Comparison of ENCODE assay signal across 26 cellular contexts in genomic region chr7:158397885-158398284, GRCh38.
"Had no signal": no experiment of that assay in that cellular context is flagged by ENCODE, and none has a peak within 500 bp of the region (broad histone marks: within the 10 kb centered on the region; RNA-seq: fewer than 3 reads in every experiment).

No MANE protein-coding gene starts in this region.

- H3K9me3 ChIP-seq: gastrocnemius medialis, mucosa of descending colon, prostate gland, testis, tibial artery had no signal

- H3K4me1 ChIP-seq: gastrocnemius medialis, neural progenitor cell, prostate gland, right atrium auricular region, testis, tibial artery had no signal

- H3K4me2 ChIP-seq: neural progenitor cell, smooth muscle cell had no signal

- H3K36me3 Mint-ChIP-seq: mesothelial cell of epicardium; natural killer cell treated with Interleukin-12 subunit alpha and Interleukin-12 subunit beta and Interleukin-15 and Interleukin-18, amount 100 ng/mL, for 72 hours; neural progenitor cell; stimulated activated memory B cell treated with anti-CD40 and anti-IgM and Interleukin-4, amounts not matched to agents 10 μg/mL and 1 μg/mL and 100 μg/mL, for 72 hours had no signal

- H3K9ac ChIP-seq: neural progenitor cell had no signal

- H3K27me3 Mint-ChIP-seq: natural killer cell treated with Interleukin-12 subunit alpha and Interleukin-12 subunit beta and Interleukin-15 and Interleukin-18, amount 100 ng/mL, for 72 hours had no signal

- FAIRE-seq: endothelial cell of umbilical vein, keratinocyte, urothelium cell line had no signal

- H3K27ac ChIP-seq: coronary artery, gastrocnemius medialis, neural progenitor cell, prostate gland, right atrium auricular region, testis, tibial artery had no signal

- H3K4me3 ChIP-seq: coronary artery, gastrocnemius medialis, mucosa of descending colon, neural progenitor cell, prostate gland, right atrium auricular region, smooth muscle cell, testis, tibial artery, upper lobe of left lung had no signal

- H3K36me3 ChIP-seq: gastrocnemius medialis, neural progenitor cell, prostate gland, right atrium auricular region, tibial artery, upper lobe of left lung had no signal

- H2AFZ ChIP-seq: neural progenitor cell had no signal

- DNase-seq: dermis blood vessel endothelial cell; effector memory CD4-positive, alpha-beta T cell; foreskin fibroblast; gastrocnemius medialis; mesenchymal stem cell; mucosa of descending colon; naive B cell; stimulated activated CD4-positive, alpha-beta T cell treated with anti-CD3 and anti-CD28 coated beads, Interleukin-4, amount 100 ng/mL, for 4 hours; stimulated activated naive CD8-positive, alpha-beta T cell treated with anti-CD3 and anti-CD28 coated beads, Interleukin-15, Interleukin-2, amounts not matched to agents 100 U/mL and 50 U/mL, for 24 hours; substantia nigra; testis; tibial artery; upper lobe of left lung had no signal

- H3K4me1 Mint-ChIP-seq: mesothelial cell of epicardium; naive B cell; stimulated activated memory B cell treated with anti-CD40 and anti-IgM and Interleukin-4, amounts not matched to agents 10 μg/mL and 1 μg/mL and 100 μg/mL, for 72 hours had no signal

- H3K27ac Mint-ChIP-seq: mesothelial cell of epicardium; natural killer cell treated with Interleukin-12 subunit alpha and Interleukin-12 subunit beta and Interleukin-15 and Interleukin-18, amount 100 ng/mL, for 72 hours; stimulated activated memory B cell treated with anti-CD40 and anti-IgM and Interleukin-4, amounts not matched to agents 10 μg/mL and 1 μg/mL and 100 μg/mL, for 72 hours had no signal

- H3K4me3 Mint-ChIP-seq: mesothelial cell of epicardium; naive B cell; natural killer cell treated with Interleukin-12 subunit alpha and Interleukin-12 subunit beta and Interleukin-15 and Interleukin-18, amount 100 ng/mL, for 72 hours; neural progenitor cell; stimulated activated memory B cell treated with anti-CD40 and anti-IgM and Interleukin-4, amounts not matched to agents 10 μg/mL and 1 μg/mL and 100 μg/mL, for 72 hours had no signal

- ATAC-seq: gastrocnemius medialis; left lobe of liver; mucosa of descending colon; natural killer cell treated with Interleukin-12 subunit alpha and Interleukin-12 subunit beta and Interleukin-15 and Interleukin-18, amount 100 ng/mL, for 72 hours; sciatic nerve; stimulated activated memory B cell treated with anti-CD40 and anti-IgM and Interleukin-4, amounts not matched to agents 10 μg/mL and 1 μg/mL and 100 μg/mL, for 72 hours; stimulated activated naive CD8-positive, alpha-beta T cell treated with anti-CD3 and anti-CD28 coated beads, Interleukin-15, Interleukin-2, amounts not matched to agents 100 U/mL and 50 U/mL, for 24 hours had no signal

- H3K27me3 ChIP-seq: gastrocnemius medialis, neural progenitor cell, right atrium auricular region, testis, upper lobe of left lung had no signal
